12 cellular contexts compared by ENCODE assay signal in the genomic region with DNA sequence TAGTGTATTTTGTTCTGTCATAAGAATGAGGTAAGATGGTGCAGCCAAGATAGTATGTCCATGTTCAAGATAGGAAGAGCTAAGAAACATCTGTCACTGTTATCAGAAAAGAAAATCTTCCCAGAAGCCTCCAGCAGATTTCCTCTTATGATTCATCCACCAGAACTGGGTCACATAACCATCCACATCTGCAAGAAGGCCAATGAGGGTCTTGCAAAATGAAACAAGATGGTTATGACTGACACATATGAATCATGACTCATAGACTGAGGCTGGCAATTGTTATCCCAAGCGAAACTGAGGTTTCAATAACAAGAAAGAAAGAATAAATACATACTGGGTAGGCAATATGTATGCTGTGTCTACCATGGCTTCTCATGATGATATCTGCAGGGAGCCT. TPM values are rescaled to one million over a fixed set of nuclear protein-coding genes. Genes with fewer than 3 reads are reported as not detected.
DNase-seq lines count a peak whose midpoint lies in the region; ATAC-seq and TF ChIP-seq lines count a peak whose summit lies in the region.
"Had no signal": no experiment of that assay in that cellular context is flagged by ENCODE, and none has a peak within 500 bp of the region (broad histone marks: within the 10 kb centered on the region; RNA-seq: fewer than 3 reads in every experiment).

No MANE protein-coding gene starts in this region.

- H3K27me3 ChIP-seq in fibroblast of lung (ENCODE audit: control insufficient read depth, insufficient read depth, low read length) (no peaks in the 10 kb centered on the region), Karpas-422 (ENCODE audit: low read length) (no peaks in the 10 kb centered on the region)
- H3K27me3 ChIP-seq: cardiac muscle cell had no signal

- no peaks in the 10 kb centered on the region for H3K27me3 Mint-ChIP-seq in T-helper 2 cell treated with Interferon-gamma antibody and Interleukin-4, amounts not matched to agents 5 μg/mL and 100 μg/mL, for 36 hours (ENCODE audit: low read depth)

- no peaks in the 10 kb centered on the region for H3K36me3 ChIP-seq in fibroblast of lung (ENCODE audit: control insufficient read depth, insufficient read depth, low read length)
- no peaks in the 10 kb centered on the region for H3K36me3 ChIP-seq in Karpas-422 (ENCODE audit: insufficient read depth, low read length)
- H3K36me3 ChIP-seq: cardiac muscle cell had no signal

- H3K4me1 ChIP-seq in fibroblast of lung (ENCODE audit: control insufficient read depth, extremely low read depth, insufficient read depth, low read length) (peaks cover 3% of the 10 kb centered on the region), Karpas-422 (ENCODE audit: low read length) (peaks cover 1% of the 10 kb centered on the region)

- DNase-seq in AG09309 (ENCODE audit: low read depth) (peak; percentile 46), HCEC 1CT (peak; percentile 84), fibroblast of lung (ENCODE audit: low read depth in 2 of 2) (peak; percentile 60 to 64), Karpas-422 (no peak), GM13976 (ENCODE audit: low spot score) (no peak)
- peak; percentile 55 for DNase-seq in T-helper 2 cell treated with Interferon-gamma antibody and Interleukin-4, amounts not matched to agents 5 μg/mL and 100 μg/mL, for 36 hours (ENCODE audit: low spot score)
- DNase-seq: activated CD4-positive, alpha-beta T cell treated with anti-CD3 and anti-CD28 coated beads for 4 hours; NCI-H2029 had no signal

- H3K4me3 ChIP-seq in AG09309 (ENCODE audit: control insufficient read depth, low read depth, low read length) (no peak overlapping the region), fibroblast of lung (replicated peaks in 1 of 4; ENCODE audit: control extremely low read depth in 1 of 4, insufficient read depth in 1 of 4, low read depth in 3 of 4, low read length in 4 of 4) (no peak overlapping the region), Karpas-422 (ENCODE audit: low read length) (no peak overlapping the region)
- H3K4me3 ChIP-seq: cardiac muscle cell had no signal

- H3K9me3 Mint-ChIP-seq in T-helper 2 cell treated with Interferon-gamma antibody and Interleukin-4, amounts not matched to agents 5 μg/mL and 100 μg/mL, for 36 hours = no peaks in the 10 kb centered on the region
- H3K9me3 Mint-ChIP-seq: mesothelial cell of epicardium had no signal

- TF ChIP-seq CTCF in AG09309 (IDR thresholded peaks at IDR 0.05; ENCODE audit: control insufficient read depth, insufficient read depth, low read depth, low read length, missing control alignments) = no peak
- TF ChIP-seq CTCF in fibroblast of lung (conservative IDR thresholded peaks at IDR 0.05 in 1 of 2, IDR thresholded peaks at IDR 0.05 in 1 of 2; ENCODE audit: low read depth in 1 of 2, low read length in 2 of 2) = no peak
- no peak for TF ChIP-seq CTCF in GM13976 (IDR thresholded peaks at IDR 0.05; ENCODE audit: borderline replicate concordance, control extremely low read depth, extremely low read depth, insufficient read depth, missing control alignments)

- H3K36me3 Mint-ChIP-seq in T-helper 2 cell treated with Interferon-gamma antibody and Interleukin-4, amounts not matched to agents 5 μg/mL and 100 μg/mL, for 36 hours (ENCODE audit: low read depth) = peaks cover 4% of the 10 kb centered on the region
- H3K36me3 Mint-ChIP-seq: mesothelial cell of epicardium had no signal

- H3K9me2 ChIP-seq in Karpas-422 (replicated peaks; ENCODE audit: insufficient read depth, low read length) = no peaks in the 10 kb centered on the region

- peak overlapping the region; percentile 20 for H3K4me3 Mint-ChIP-seq in T-helper 2 cell treated with Interferon-gamma antibody and Interleukin-4, amounts not matched to agents 5 μg/mL and 100 μg/mL, for 36 hours
- H3K4me3 Mint-ChIP-seq: mesothelial cell of epicardium had no signal

- H3K79me2 ChIP-seq in fibroblast of lung (ENCODE audit: control insufficient read depth, insufficient read depth, low read length) = no peaks in the 10 kb centered on the region
- H3K79me2 ChIP-seq in Karpas-422 (ENCODE audit: low read length) = no peaks in the 10 kb centered on the region

- in situ Hi-C loops in GM13976 (cut with MboI; ENCODE audit: low sequenced_read_pairs, unreplicated experiment) = no loop called here

- ATAC-seq in HG03342 (IDR thresholded peaks at IDR 0.05; ENCODE audit: unreplicated experiment) (no peak), HG03280 (IDR thresholded peaks at IDR 0.05; ENCODE audit: unreplicated experiment) (no peak)

- H3K9ac ChIP-seq in fibroblast of lung (ENCODE audit: insufficient read depth, low read length) (no peak overlapping the region), Karpas-422 (ENCODE audit: low read length) (no peak overlapping the region)

- H3K4me2 ChIP-seq in fibroblast of lung (ENCODE audit: extremely low read depth, insufficient read depth, low read length) (no peak overlapping the region), Karpas-422 (ENCODE audit: low read depth, low read length, poor library complexity, severe bottlenecking) (no peak overlapping the region)

- H4K20me1 ChIP-seq in fibroblast of lung (ENCODE audit: control insufficient read depth, extremely low read depth, insufficient read depth, low read length) = no peaks in the 10 kb centered on the region
- no peaks in the 10 kb centered on the region for H4K20me1 ChIP-seq in Karpas-422 (ENCODE audit: insufficient read depth, low read depth, low read length)

- H3K9me3 ChIP-seq in fibroblast of lung (ENCODE audit: control insufficient read depth, insufficient read depth, low read depth, low read length) = no peaks in the 10 kb centered on the region
- H3K9me3 ChIP-seq in Karpas-422 (ENCODE audit: low read length) = no peaks in the 10 kb centered on the region

- H3K27ac Mint-ChIP-seq in T-helper 2 cell treated with Interferon-gamma antibody and Interleukin-4, amounts not matched to agents 5 μg/mL and 100 μg/mL, for 36 hours = no peak overlapping the region
- H3K27ac Mint-ChIP-seq: mesothelial cell of epicardium had no signal

- H3K4me1 Mint-ChIP-seq in T-helper 2 cell treated with Interferon-gamma antibody and Interleukin-4, amounts not matched to agents 5 μg/mL and 100 μg/mL, for 36 hours (ENCODE audit: low read depth) = peaks cover 26% of the 10 kb centered on the region
- H3K4me1 Mint-ChIP-seq: mesothelial cell of epicardium had no signal

- H3K27ac ChIP-seq in fibroblast of lung (ENCODE audit: insufficient read depth, low read length) (no peak overlapping the region), Karpas-422 (ENCODE audit: low read length) (no peak overlapping the region)
- H3K27ac ChIP-seq: cardiac muscle cell had no signal

- no peak overlapping the region for H2AFZ ChIP-seq in fibroblast of lung (ENCODE audit: low read length)
- H2AFZ ChIP-seq in Karpas-422 (ENCODE audit: low read length) = no peak overlapping the region

RNA-seq across cellular contexts. Expression of gene CCNJ, which starts 30.3 kb away (rescaled TPM):
- 5.6 and 6.7 TPM in 2 replicates for total RNA-seq in fibroblast of lung
- polyA plus RNA-seq in fibroblast of lung = 5.7 and 6.5 TPM in 2 replicates
- 3.5 and 3.8 TPM in 2 replicates for polyA plus RNA-seq in fibroblast of lung (2012)
- 1.5 and 3.0 TPM in 2 replicates for polyA minus RNA-seq in fibroblast of lung (ENCODE audit: low replicate concordance)
- total RNA-seq in Karpas-422 (2014; rRNA removed; shearing (Covaris generic); ENCODE audit: low replicate concordance) = 3.4 and 7.4 TPM in 2 replicates

RNA-seq across cellular contexts. Expression of gene ZNF518A, which starts 56.4 kb away (rescaled TPM):
- 16.4 and 19.0 TPM in 2 replicates for total RNA-seq in fibroblast of lung
- polyA plus RNA-seq in fibroblast of lung = 4.0 and 5.2 TPM in 2 replicates
- 2.1 and 2.5 TPM in 2 replicates for polyA plus RNA-seq in fibroblast of lung (2012)
- polyA minus RNA-seq in fibroblast of lung (ENCODE audit: low replicate concordance) = 0.15 and 1.2 TPM in 2 replicates
- total RNA-seq in Karpas-422 (2014; rRNA removed; shearing (Covaris generic); ENCODE audit: low replicate concordance) = 8.8 and 17.0 TPM in 2 replicates

Comparison
In these comparisons a context has a peak if more than half of its experiments do, and no peak if none do; other contexts are left out.
1. DNase-seq: peak in AG09309 (single experiment), HCEC 1CT (single experiment), T-helper 2 cell treated with Interferon-gamma antibody and Interleukin-4, amounts not matched to agents 5 μg/mL and 100 μg/mL, for 36 hours (single experiment) and fibroblast of lung (2 of 2); none in Karpas-422 (single experiment) and GM13976 (single experiment).